1 cellular context compared by ENCODE assay signal in genomic region chr5:119340597-119341218, GRCh38.
TF ChIP-seq lines count a peak whose summit lies in the region.

No MANE protein-coding gene starts in this region.

TF ChIP-seq in GM12878, 131 proteins besides CTCF, POLR2A, EP300 and RAD21 (continued from another document):
- peak; percentile 96 for TF ChIP-seq SKIL (IDR thresholded peaks at IDR 0.05; ENCODE audit: low read depth, poor library complexity, severe bottlenecking)
- TF ChIP-seq HCFC1 (IDR thresholded peaks at IDR 0.05; ENCODE audit: low read length), result peak; percentile 26; the same call in 1 of the 2 replicates
- peak; percentile 80 for TF ChIP-seq ATF7 (IDR thresholded peaks at IDR 0.05; ENCODE audit: low read depth)
- TF ChIP-seq TCF12 (IDR thresholded peaks at IDR 0.05; ENCODE audit: low read depth, low read length), result peak; percentile 92
- TF ChIP-seq TARDBP (IDR thresholded peaks at IDR 0.05; ENCODE audit: borderline replicate concordance), result peak; percentile 71; the same call in 1 of the 2 replicates
- TF ChIP-seq PBX3 (IDR thresholded peaks at IDR 0.05; ENCODE audit: insufficient replicate concordance, low read depth, low read length), result peak; percentile 34
- TF ChIP-seq RELA (IDR thresholded peaks at IDR 0.05; ENCODE audit: borderline replicate concordance, partially characterized antibody), result no peak
- peak; percentile 77; the same call in 1 of the 2 replicates for TF ChIP-seq MLLT1 (IDR thresholded peaks at IDR 0.05)
- TF ChIP-seq ZNF622 (IDR thresholded peaks at IDR 0.05), result no peak
- peak; percentile 83 for TF ChIP-seq PKNOX1 (IDR thresholded peaks at IDR 0.05)
- TF ChIP-seq ZNF384 (IDR thresholded peaks at IDR 0.05; ENCODE audit: borderline replicate concordance, low read depth, low read length), result peak; percentile 60; the same call in 1 of the 2 replicates
TF ChIP-seq in GM12878: peak in this region for 56.
